21 cellular contexts compared by ENCODE assay signal in genomic region chr12:92585106-92585775, GRCh38.
"Had no signal": no experiment of that assay in that cellular context is flagged by ENCODE, and none has a peak within 500 bp of the region (broad histone marks: within the 10 kb centered on the region; RNA-seq: fewer than 3 reads in every experiment).

No MANE protein-coding gene starts in this region.

- H3K27me3 ChIP-seq: brain microvascular endothelial cell, sigmoid colon, spleen, tibial artery had no signal

- DNase-seq: activated CD4-positive, alpha-beta T cell treated with anti-CD3 and anti-CD28 coated beads, Interleukin-2, amount 10 ng/mL, durations not matched to agents 24 days and 14 days; activated CD8-positive, alpha-beta T cell treated with anti-CD3 and anti-CD28 coated beads for 36 hours; activated naive CD4-positive, alpha-beta T cell treated with anti-CD3 and anti-CD28 coated beads for 36 hours; activated T-cell treated with anti-CD3 and anti-CD28 coated beads, Interleukin-2, amount 50 U/mL, for 1 hour; aorta; brain microvascular endothelial cell; islet precursor cell; left colon; sigmoid colon; spleen; stimulated activated CD4-positive, alpha-beta T cell treated with anti-CD3 and anti-CD28 coated beads, Interleukin-4, amount 100 ng/mL, for 4 hours; stimulated activated naive CD8-positive, alpha-beta T cell treated with anti-CD3 and anti-CD28 coated beads, Interleukin-15, Interleukin-2, amounts not matched to agents 100 U/mL and 50 U/mL, for 24 hours; substantia nigra; T-helper 1 cell; T-helper 9 cell; tibial artery had no signal

- H3K9me3 ChIP-seq: sigmoid colon had no signal

- H3K4me3 ChIP-seq: coronary artery, lung, sigmoid colon, spleen, tibial artery had no signal

- H3K4me1 ChIP-seq: sigmoid colon, spleen had no signal

- H3K36me3 ChIP-seq: brain microvascular endothelial cell, sigmoid colon, spleen, tibial artery had no signal

- H3K27ac Mint-ChIP-seq: activated CD4-positive, alpha-beta T cell treated with anti-CD3 and anti-CD28 coated beads, Interleukin-2, amount 10 ng/mL, durations not matched to agents 24 days and 14 days; activated CD8-positive, alpha-beta T cell treated with anti-CD3 and anti-CD28 coated beads for 36 hours; activated naive CD4-positive, alpha-beta T cell treated with anti-CD3 and anti-CD28 coated beads for 36 hours; activated T-helper 2 cell treated with anti-CD3 and anti-CD28 coated beads, Interferon-gamma antibody, Interleukin-2, Interleukin-4, amounts not matched to agents 10 μg/mL and 5 μg/mL and 100 μg/mL, durations not matched to agents 14 hours and 24 hours and 36 hours had no signal

- ATAC-seq: activated CD8-positive, alpha-beta T cell treated with anti-CD3 and anti-CD28 coated beads for 36 hours; left colon; stimulated activated naive CD8-positive, alpha-beta T cell treated with anti-CD3 and anti-CD28 coated beads, Interleukin-15, Interleukin-2, amounts not matched to agents 100 U/mL and 50 U/mL, for 24 hours had no signal

- H3K27me3 Mint-ChIP-seq: activated CD4-positive, alpha-beta T cell treated with anti-CD3 and anti-CD28 coated beads, Interleukin-2, amount 10 ng/mL, durations not matched to agents 24 days and 14 days; activated CD8-positive, alpha-beta T cell treated with anti-CD3 and anti-CD28 coated beads for 36 hours; central memory CD8-positive, alpha-beta T cell had no signal

- H3K4me3 Mint-ChIP-seq: activated CD4-positive, alpha-beta T cell treated with anti-CD3 and anti-CD28 coated beads, Interleukin-2, amount 10 ng/mL, durations not matched to agents 24 days and 14 days; activated CD8-positive, alpha-beta T cell treated with anti-CD3 and anti-CD28 coated beads for 36 hours; activated naive CD4-positive, alpha-beta T cell treated with anti-CD3 and anti-CD28 coated beads for 36 hours; central memory CD8-positive, alpha-beta T cell; nephron had no signal

- H3K9me3 Mint-ChIP-seq: central memory CD8-positive, alpha-beta T cell had no signal

- H3K4me1 Mint-ChIP-seq: central memory CD8-positive, alpha-beta T cell had no signal
